In genomic region chr5:145324101-145324500, GRCh38 we compare ENCODE assay signal across 29 cellular contexts.
"Had no signal": no experiment of that assay in that cellular context is flagged by ENCODE, and none has a peak within 500 bp of the region (broad histone marks: within the 10 kb centered on the region; RNA-seq: fewer than 3 reads in every experiment).

No MANE protein-coding gene starts in this region.

- H3K36me3 ChIP-seq: ascending aorta, ovary, suprapubic skin, transverse colon had no signal

- H3K79me2 ChIP-seq: hepatocyte had no signal

- H3K4me1 Mint-ChIP-seq: naive B cell, neural crest cell had no signal

- H3K9me3 ChIP-seq: ovary, psoas muscle, suprapubic skin, transverse colon had no signal

- H3K4me3 Mint-ChIP-seq: naive B cell; neural crest cell; stimulated activated naive CD8-positive, alpha-beta T cell treated with anti-CD3 and anti-CD28 coated beads, Interleukin-15, Interleukin-2, amounts not matched to agents 100 ng/mL and 50 ng/mL, for 24 hours had no signal

- H3K27ac Mint-ChIP-seq: naive B cell; stimulated activated naive CD8-positive, alpha-beta T cell treated with anti-CD3 and anti-CD28 coated beads, Interleukin-15, Interleukin-2, amounts not matched to agents 100 ng/mL and 50 ng/mL, for 24 hours had no signal

- H3K36me3 Mint-ChIP-seq: naive B cell had no signal

- H2AFZ ChIP-seq: hepatocyte had no signal

- DNase-seq: activated CD4-positive, alpha-beta T cell treated with anti-CD3 and anti-CD28 coated beads, Interleukin-2, amount 50 U/mL, for 1 hour; activated CD4-positive, CD25-positive, alpha-beta regulatory T cell treated with anti-CD3 and anti-CD28 coated beads, Interleukin-2, amount 50 U/mL, for 72 hours; activated CD8-positive, alpha-beta memory T cell treated with anti-CD3 and anti-CD28 coated beads for 24 hours; activated CD8-positive, alpha-beta memory T cell treated with anti-CD3 and anti-CD28 coated beads, Interleukin-2, amount 50 U/mL, for 48 hours; activated effector memory CD4-positive, alpha-beta T cell treated with Interleukin-2 at 50 U/mL for 16 hours; activated naive CD4-positive, alpha-beta T cell treated with anti-CD3 and anti-CD28 coated beads, Interleukin-2, amount 50 U/mL, for 16 hours; activated T-cell treated with anti-CD3 and anti-CD28 coated beads, Interleukin-2, amount 50 U/mL, for 48 hours; cerebellar nuclear complex; cortex of kidney; effector CD4-positive, alpha-beta T cell; foreskin fibroblast; islet precursor cell; mucosa of descending colon; naive B cell; ovary; psoas muscle; right cardiac atrium; small intestine; stimulated activated CD4-positive, alpha-beta T cell treated with anti-CD3 and anti-CD28 coated beads, Interleukin-15, amount 100 ng/mL, for 24 hours; stimulated activated CD4-positive, alpha-beta T cell treated with anti-CD3 and anti-CD28 coated beads, Interleukin-2, amount 100 ng/mL, for 48 hours; T-helper 1 cell; T-helper 9 cell; transverse colon had no signal

- H3K4me2 ChIP-seq: hepatocyte had no signal

- H3K9me3 Mint-ChIP-seq: stimulated activated naive CD8-positive, alpha-beta T cell treated with anti-CD3 and anti-CD28 coated beads, Interleukin-15, Interleukin-2, amounts not matched to agents 100 ng/mL and 50 ng/mL, for 24 hours had no signal

- H3K27me3 Mint-ChIP-seq: naive B cell; stimulated activated naive CD8-positive, alpha-beta T cell treated with anti-CD3 and anti-CD28 coated beads, Interleukin-15, Interleukin-2, amounts not matched to agents 100 ng/mL and 50 ng/mL, for 24 hours had no signal

- H3K27ac ChIP-seq: ascending aorta, hepatocyte, ovary, psoas muscle, suprapubic skin, transverse colon had no signal

- H3K4me1 ChIP-seq: psoas muscle, transverse colon had no signal

- H3K4me3 ChIP-seq: ascending aorta, hepatocyte, mucosa of descending colon, ovary, psoas muscle, suprapubic skin, transverse colon had no signal

- H3K27me3 ChIP-seq: ascending aorta, hepatocyte, ovary, suprapubic skin, transverse colon had no signal

- ATAC-seq: esophagus mucosa, mucosa of descending colon, psoas muscle, right cardiac atrium had no signal
